1 cellular context compared by ENCODE assay signal in genomic region chr4:173317003-173317402, GRCh38.
TF ChIP-seq lines count a peak whose summit lies in the region.

No MANE protein-coding gene starts in this region.

TF ChIP-seq in H1, 55 proteins besides CTCF, POLR2A, EP300 and RAD21:
- TF ChIP-seq SUZ12 (IDR thresholded peaks at IDR 0.05; ENCODE audit: low read length) = no peak
- TF ChIP-seq SIN3A (conservative IDR thresholded peaks at IDR 0.05 in 1 of 2, IDR thresholded peaks at IDR 0.05 in 1 of 2; ENCODE audit: low read depth in 1 of 2, low read length in 2 of 2) = no peak
- no peak for TF ChIP-seq EZH2 (IDR thresholded peaks at IDR 0.05; ENCODE audit: low read depth, low read length, severe bottlenecking)
- no peak for TF ChIP-seq POLR2AphosphoS5 (IDR thresholded peaks at IDR 0.05; ENCODE audit: low read depth, low read length)
- TF ChIP-seq CBX8 (IDR thresholded peaks at IDR 0.05; ENCODE audit: borderline replicate concordance, low read depth, low read length) = no peak
- TF ChIP-seq MAFK (IDR thresholded peaks at IDR 0.05; ENCODE audit: low read depth, low read length) = 0 out of 2 replicates have a peak, but pooled peaks have one; percentile 7
